In genomic region chr13:39766464-39767167, GRCh38 we compare ENCODE assay signal across 16 cellular contexts.
A peak's percentile ranks its signal among the peaks of the same experiment; 100 is the strongest.
DNase-seq lines count a peak whose midpoint lies in the region.
"Had no signal": no experiment of that assay in that cellular context is flagged by ENCODE, and none has a peak within 500 bp of the region (broad histone marks: within the 10 kb centered on the region; RNA-seq: fewer than 3 reads in every experiment).

No MANE protein-coding gene starts in this region.

- 45 to 51% methylated on average over 2 of the region's 2 CpGs for WGBS in esophagus, 2 donors
- no CpG with 5 or more reads among the region's 2 CpGs for WGBS in mesendoderm (ENCODE audit: extremely low coverage, insufficient coverage, low lambda C conversion rate)

- no peaks in the 10 kb centered on the region for H3K79me1 ChIP-seq in mesendoderm (ENCODE audit: low read length)

- no peaks in the 10 kb centered on the region for H3K27me3 ChIP-seq in esophagus (ENCODE audit: control insufficient read depth in 1 of 2, insufficient read depth in 2 of 2, low read length in 2 of 2)
- H3K27me3 ChIP-seq in mesendoderm (ENCODE audit: insufficient read depth, low read length, poor library complexity): no peaks in the 10 kb centered on the region
- H3K27me3 ChIP-seq: colonic mucosa, testis had no signal

- in situ Hi-C loops in G401 (cut with HindIII; ENCODE audit: low sequenced_read_pairs): no loop called here

- peak; percentile 85 for DNase-seq in G401 (ENCODE audit: low spot score)
- peak; percentile 67 for DNase-seq in NCI-H524 treated with DMSO at 0.1 percent for 48 hours (lab: John Stamatoyannopoulos, UW)
- peak; percentile 30 for DNase-seq in putamen (ENCODE audit: low spot score)
- DNase-seq in mesendoderm: no peak
- no peak for DNase-seq in Kasumi-1 (lab: John Stamatoyannopoulos, UW)
- DNase-seq in NCI-H774 (lab: John Stamatoyannopoulos, UW): no peak
- DNase-seq: activated T-cell treated with anti-CD3 and anti-CD28 coated beads for 4 hours; CD8-positive, alpha-beta memory T cell; NCI-H226; SIG-M5 had no signal

- H3K27ac ChIP-seq in esophagus (ENCODE audit: low read depth in 2 of 2, low read length in 1 of 2) (peak overlapping the region; percentile 13 to 21), mesendoderm (ENCODE audit: low read depth, low read length) (no peak overlapping the region)
- H3K27ac ChIP-seq: colonic mucosa, HL-60, psoas muscle, testis, VCaP had no signal

- H3K4me3 ChIP-seq in esophagus (ENCODE audit: low read depth in 1 of 2, low read length in 2 of 2): no peak overlapping the region
- no peak overlapping the region for H3K4me3 ChIP-seq in mesendoderm (ENCODE audit: low read length)
- H3K4me3 ChIP-seq: colonic mucosa, psoas muscle, testis had no signal

- no peak overlapping the region for H3K56ac ChIP-seq in mesendoderm (ENCODE audit: low read length)

- no peak overlapping the region for H2BK5ac ChIP-seq in mesendoderm (ENCODE audit: low read length)

- peaks cover 5 to 11% of the 10 kb centered on the region in 2 donors for H3K4me1 ChIP-seq in esophagus (ENCODE audit: control insufficient read depth in 2 of 2, insufficient read depth in 2 of 2, low read length in 1 of 2)
- no peaks in the 10 kb centered on the region for H3K4me1 ChIP-seq in mesendoderm (ENCODE audit: control insufficient read depth, low read depth, low read length)
- H3K4me1 ChIP-seq: colonic mucosa, testis had no signal

- H2BK120ac ChIP-seq in mesendoderm (ENCODE audit: low read depth, low read length): no peak overlapping the region

- no peak overlapping the region for H4K5ac ChIP-seq in mesendoderm (ENCODE audit: low read length)

- H3K9ac ChIP-seq in mesendoderm (ENCODE audit: low read length): no peak overlapping the region

- H3K79me2 ChIP-seq in mesendoderm (ENCODE audit: control insufficient read depth, insufficient read depth, low read length): no peaks in the 10 kb centered on the region

- no peak overlapping the region for H4K8ac ChIP-seq in mesendoderm (ENCODE audit: low read depth, low read length)

- H3K4me2 ChIP-seq in mesendoderm (ENCODE audit: low read length): no peak overlapping the region

- no peak overlapping the region for H3K4ac ChIP-seq in mesendoderm (ENCODE audit: low read depth, low read length)

- no peak overlapping the region for H3K18ac ChIP-seq in mesendoderm (ENCODE audit: low read length)

- no peak overlapping the region for H3K23ac ChIP-seq in mesendoderm (ENCODE audit: low read length)

- H3K36me3 ChIP-seq in esophagus (ENCODE audit: control insufficient read depth in 2 of 2, insufficient read depth in 2 of 2, low read length in 1 of 2) (no peaks in the 10 kb centered on the region), mesendoderm (ENCODE audit: control insufficient read depth, insufficient read depth, low read length) (no peaks in the 10 kb centered on the region)
- H3K36me3 ChIP-seq: colonic mucosa had no signal

- no peak overlapping the region for H2BK15ac ChIP-seq in mesendoderm (replicated peaks; ENCODE audit: low read depth)

- H2AK5ac ChIP-seq in mesendoderm (ENCODE audit: low read length): no peak overlapping the region

- no peaks in the 10 kb centered on the region for H3K9me3 ChIP-seq in esophagus (ENCODE audit: control insufficient read depth in 2 of 2, insufficient read depth in 1 of 2, low read depth in 1 of 2, low read length in 1 of 2)
- H3K9me3 ChIP-seq: colonic mucosa, psoas muscle, testis had no signal

Comparison
In these comparisons a context has a peak if more than half of its experiments do, and no peak if none do; other contexts are left out.
1. DNase-seq: peak in G401 (single experiment), NCI-H524 treated with DMSO at 0.1 percent for 48 hours (single experiment) and putamen (single experiment); none in mesendoderm (single experiment), Kasumi-1 (0 of 2) and NCI-H774 (single experiment).